In the genomic region with DNA sequence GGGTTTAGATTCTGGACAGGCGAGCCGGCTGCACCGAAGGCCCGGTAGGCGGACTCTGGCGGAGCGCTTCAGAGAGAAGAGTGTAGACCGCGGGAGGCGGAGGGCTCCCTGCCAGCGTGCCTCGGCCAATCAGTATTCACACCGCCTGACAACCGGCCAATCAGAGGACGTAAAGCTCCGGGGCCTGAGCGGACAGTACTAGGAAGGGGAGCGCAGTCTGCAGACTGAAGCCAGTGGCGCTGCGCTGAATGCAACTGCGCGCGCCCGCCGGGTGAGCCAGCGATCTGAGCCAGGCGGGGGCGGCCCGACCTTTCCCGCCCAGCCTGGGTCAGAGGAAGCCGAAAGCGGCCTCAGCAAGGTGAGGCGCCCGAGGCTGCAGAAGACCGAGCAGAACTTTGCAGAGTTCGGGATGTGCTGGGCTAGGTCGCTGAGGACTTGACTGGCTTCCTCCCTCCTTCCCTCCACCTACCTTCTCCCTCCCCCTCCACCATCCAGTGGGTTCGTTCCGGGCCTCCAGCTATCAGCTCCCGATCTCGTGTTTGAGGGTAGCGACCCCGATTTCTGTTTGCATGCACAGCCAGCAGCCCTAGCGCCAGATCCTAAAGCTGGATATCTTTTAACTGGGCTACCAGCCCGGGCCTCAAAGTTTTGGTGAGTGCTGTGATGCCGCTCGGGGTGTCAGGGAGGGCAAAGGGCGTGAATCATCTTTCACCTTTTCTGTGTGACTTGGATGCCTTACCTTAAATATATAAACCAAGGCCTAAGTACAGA, we compare ENCODE assay signal across 1 cellular context.
TF ChIP-seq lines count a peak whose summit lies in the region.

A gene (plus strand): TSS at position 233 of the 771 bp plus-strand sequence. CDS start 1,257 bp downstream, outside the sequence.

TF ChIP-seq in SK-N-SH, 30 proteins besides CTCF, POLR2A, EP300 and RAD21 (continued from another document):
- TF ChIP-seq, protein P1, sequence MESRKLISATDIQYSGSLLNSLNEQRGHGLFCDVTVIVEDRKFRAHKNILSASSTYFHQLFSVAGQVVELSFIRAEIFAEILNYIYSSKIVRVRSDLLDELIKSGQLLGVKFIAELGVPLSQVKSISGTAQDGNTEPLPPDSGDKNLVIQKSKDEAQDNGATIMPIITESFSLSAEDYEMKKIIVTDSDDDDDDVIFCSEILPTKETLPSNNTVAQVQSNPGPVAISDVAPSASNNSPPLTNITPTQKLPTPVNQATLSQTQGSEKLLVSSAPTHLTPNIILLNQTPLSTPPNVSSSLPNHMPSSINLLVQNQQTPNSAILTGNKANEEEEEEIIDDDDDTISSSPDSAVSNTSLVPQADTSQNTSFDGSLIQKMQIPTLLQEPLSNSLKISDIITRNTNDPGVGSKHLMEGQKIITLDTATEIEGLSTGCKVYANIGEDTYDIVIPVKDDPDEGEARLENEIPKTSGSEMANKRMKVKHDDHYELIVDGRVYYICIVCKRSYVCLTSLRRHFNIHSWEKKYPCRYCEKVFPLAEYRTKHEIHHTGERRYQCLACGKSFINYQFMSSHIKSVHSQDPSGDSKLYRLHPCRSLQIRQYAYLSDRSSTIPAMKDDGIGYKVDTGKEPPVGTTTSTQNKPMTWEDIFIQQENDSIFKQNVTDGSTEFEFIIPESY (IDR thresholded peaks at IDR 0.05; ENCODE audit: borderline replicate concordance, low read depth): no peak
- no peak for TF ChIP-seq GATA2 (CRISPR knock-in tag; IDR thresholded peaks at IDR 0.05)
- TF ChIP-seq JUND (IDR thresholded peaks at IDR 0.05): no peak
- TF ChIP-seq, protein P2, sequence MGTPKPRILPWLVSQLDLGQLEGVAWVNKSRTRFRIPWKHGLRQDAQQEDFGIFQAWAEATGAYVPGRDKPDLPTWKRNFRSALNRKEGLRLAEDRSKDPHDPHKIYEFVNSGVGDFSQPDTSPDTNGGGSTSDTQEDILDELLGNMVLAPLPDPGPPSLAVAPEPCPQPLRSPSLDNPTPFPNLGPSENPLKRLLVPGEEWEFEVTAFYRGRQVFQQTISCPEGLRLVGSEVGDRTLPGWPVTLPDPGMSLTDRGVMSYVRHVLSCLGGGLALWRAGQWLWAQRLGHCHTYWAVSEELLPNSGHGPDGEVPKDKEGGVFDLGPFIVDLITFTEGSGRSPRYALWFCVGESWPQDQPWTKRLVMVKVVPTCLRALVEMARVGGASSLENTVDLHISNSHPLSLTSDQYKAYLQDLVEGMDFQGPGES (IDR thresholded peaks at IDR 0.05; ENCODE audit: low read depth, low read length): no peak
- TF ChIP-seq, protein P3, sequence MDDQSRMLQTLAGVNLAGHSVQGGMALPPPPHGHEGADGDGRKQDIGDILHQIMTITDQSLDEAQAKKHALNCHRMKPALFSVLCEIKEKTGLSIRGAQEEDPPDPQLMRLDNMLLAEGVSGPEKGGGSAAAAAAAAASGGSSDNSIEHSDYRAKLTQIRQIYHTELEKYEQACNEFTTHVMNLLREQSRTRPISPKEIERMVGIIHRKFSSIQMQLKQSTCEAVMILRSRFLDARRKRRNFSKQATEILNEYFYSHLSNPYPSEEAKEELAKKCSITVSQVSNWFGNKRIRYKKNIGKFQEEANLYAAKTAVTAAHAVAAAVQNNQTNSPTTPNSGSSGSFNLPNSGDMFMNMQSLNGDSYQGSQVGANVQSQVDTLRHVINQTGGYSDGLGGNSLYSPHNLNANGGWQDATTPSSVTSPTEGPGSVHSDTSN (IDR thresholded peaks at IDR 0.05): no peak
- TF ChIP-seq, protein P4, sequence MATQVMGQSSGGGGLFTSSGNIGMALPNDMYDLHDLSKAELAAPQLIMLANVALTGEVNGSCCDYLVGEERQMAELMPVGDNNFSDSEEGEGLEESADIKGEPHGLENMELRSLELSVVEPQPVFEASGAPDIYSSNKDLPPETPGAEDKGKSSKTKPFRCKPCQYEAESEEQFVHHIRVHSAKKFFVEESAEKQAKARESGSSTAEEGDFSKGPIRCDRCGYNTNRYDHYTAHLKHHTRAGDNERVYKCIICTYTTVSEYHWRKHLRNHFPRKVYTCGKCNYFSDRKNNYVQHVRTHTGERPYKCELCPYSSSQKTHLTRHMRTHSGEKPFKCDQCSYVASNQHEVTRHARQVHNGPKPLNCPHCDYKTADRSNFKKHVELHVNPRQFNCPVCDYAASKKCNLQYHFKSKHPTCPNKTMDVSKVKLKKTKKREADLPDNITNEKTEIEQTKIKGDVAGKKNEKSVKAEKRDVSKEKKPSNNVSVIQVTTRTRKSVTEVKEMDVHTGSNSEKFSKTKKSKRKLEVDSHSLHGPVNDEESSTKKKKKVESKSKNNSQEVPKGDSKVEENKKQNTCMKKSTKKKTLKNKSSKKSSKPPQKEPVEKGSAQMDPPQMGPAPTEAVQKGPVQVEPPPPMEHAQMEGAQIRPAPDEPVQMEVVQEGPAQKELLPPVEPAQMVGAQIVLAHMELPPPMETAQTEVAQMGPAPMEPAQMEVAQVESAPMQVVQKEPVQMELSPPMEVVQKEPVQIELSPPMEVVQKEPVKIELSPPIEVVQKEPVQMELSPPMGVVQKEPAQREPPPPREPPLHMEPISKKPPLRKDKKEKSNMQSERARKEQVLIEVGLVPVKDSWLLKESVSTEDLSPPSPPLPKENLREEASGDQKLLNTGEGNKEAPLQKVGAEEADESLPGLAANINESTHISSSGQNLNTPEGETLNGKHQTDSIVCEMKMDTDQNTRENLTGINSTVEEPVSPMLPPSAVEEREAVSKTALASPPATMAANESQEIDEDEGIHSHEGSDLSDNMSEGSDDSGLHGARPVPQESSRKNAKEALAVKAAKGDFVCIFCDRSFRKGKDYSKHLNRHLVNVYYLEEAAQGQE (IDR thresholded peaks at IDR 0.05; ENCODE audit: low read depth, low read length): no peak
- no peak for TF ChIP-seq SIN3A (IDR thresholded peaks at IDR 0.05; ENCODE audit: borderline replicate concordance, low read depth, low read length)
- TF ChIP-seq TAF1 (IDR thresholded peaks at IDR 0.05; ENCODE audit: borderline replicate concordance, low read depth, low read length): no peak
- TF ChIP-seq, protein P5, sequence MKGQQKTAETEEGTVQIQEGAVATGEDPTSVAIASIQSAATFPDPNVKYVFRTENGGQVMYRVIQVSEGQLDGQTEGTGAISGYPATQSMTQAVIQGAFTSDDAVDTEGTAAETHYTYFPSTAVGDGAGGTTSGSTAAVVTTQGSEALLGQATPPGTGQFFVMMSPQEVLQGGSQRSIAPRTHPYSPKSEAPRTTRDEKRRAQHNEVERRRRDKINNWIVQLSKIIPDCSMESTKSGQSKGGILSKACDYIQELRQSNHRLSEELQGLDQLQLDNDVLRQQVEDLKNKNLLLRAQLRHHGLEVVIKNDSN (IDR thresholded peaks at IDR 0.05; ENCODE audit: borderline replicate concordance, low read depth): no peak
- no peak for TF ChIP-seq FOXJ3 (CRISPR knock-in tag; IDR thresholded peaks at IDR 0.05)
- TF ChIP-seq POLR2AphosphoS5 (IDR thresholded peaks at IDR 0.05; ENCODE audit: low read depth, low read length): no peak
- TF ChIP-seq TEAD4 (IDR thresholded peaks at IDR 0.05; ENCODE audit: borderline replicate concordance, insufficient read depth): no peak
